ENCODE assay signal across 10 cellular contexts in genomic region chr2:5694016-5694690, GRCh38. TPM values are rescaled to one million over a fixed set of nuclear protein-coding genes. Genes with fewer than 3 reads are reported as not detected.
DNase-seq lines count a peak whose midpoint lies in the region; ATAC-seq and TF ChIP-seq lines count a peak whose summit lies in the region.
"Had no signal": no experiment of that assay in that cellular context is flagged by ENCODE, and none has a peak within 500 bp of the region (broad histone marks: within the 10 kb centered on the region; RNA-seq: fewer than 3 reads in every experiment).

No MANE protein-coding gene starts in this region.

- DNase-seq in COR-L47 (lab: John Stamatoyannopoulos, UW) (peak; percentile 35), mesothelial cell of epicardium (ENCODE audit: low spot score in 2 of 2, unreplicated experiment in 2 of 2) (no peak), activated gamma-delta T cell (lab: John Stamatoyannopoulos, UW) (no peak), nucleus accumbens (lab: John Stamatoyannopoulos, UW) (no peak), NCI-H526 (lab: John Stamatoyannopoulos, UW) (no peak)
- DNase-seq in Jurkat, Clone E6-1 (ENCODE audit: low read depth, low spot score) = peak; percentile 91
- DNase-seq in activated naive CD8-positive, alpha-beta T cell treated with anti-CD3 and anti-CD28 coated beads, Interleukin-2, amount 10 ng/mL, durations not matched to agents 7 days and 5 days = no peak
- DNase-seq: activated T-cell treated with anti-CD3 and anti-CD28 coated beads, Interleukin-2, amount 50 U/mL, for 1 hour had no signal

- H3K9me3 Mint-ChIP-seq in activated naive CD8-positive, alpha-beta T cell treated with anti-CD3 and anti-CD28 coated beads, Interleukin-2, amount 10 ng/mL, durations not matched to agents 7 days and 5 days = peaks cover 1% of the 10 kb centered on the region
- no peaks in the 10 kb centered on the region for H3K9me3 Mint-ChIP-seq in mesothelial cell of epicardium

- TF ChIP-seq CTCF in mesothelial cell of epicardium (IDR thresholded peaks at IDR 0.05; ENCODE audit: unreplicated experiment) = no peak

- POLR2A ChIA-PET in activated naive CD8-positive, alpha-beta T cell treated with anti-CD3 and anti-CD28 coated beads, Interleukin-2, amount 10 ng/mL, durations not matched to agents 7 days and 5 days (lab: Charles Lee) = no interaction called here

- peaks cover 69% of the 10 kb centered on the region for H3K27me3 Mint-ChIP-seq in activated naive CD8-positive, alpha-beta T cell treated with anti-CD3 and anti-CD28 coated beads, Interleukin-2, amount 10 ng/mL, durations not matched to agents 7 days and 5 days
- no peaks in the 10 kb centered on the region for H3K27me3 Mint-ChIP-seq in mesothelial cell of epicardium (ENCODE audit: low read depth)

- H3K4me1 Mint-ChIP-seq in activated naive CD8-positive, alpha-beta T cell treated with anti-CD3 and anti-CD28 coated beads, Interleukin-2, amount 10 ng/mL, durations not matched to agents 7 days and 5 days = peaks cover 12% of the 10 kb centered on the region
- peaks cover 45% of the 10 kb centered on the region for H3K4me1 Mint-ChIP-seq in mesothelial cell of epicardium

- ATAC-seq in activated naive CD8-positive, alpha-beta T cell treated with anti-CD3 and anti-CD28 coated beads, Interleukin-2, amount 10 ng/mL, durations not matched to agents 7 days and 5 days (ENCODE audit: low read depth) = no peak
- ATAC-seq in HG02973 (IDR thresholded peaks at IDR 0.05; ENCODE audit: unreplicated experiment) = no peak

- H3K27ac Mint-ChIP-seq in activated naive CD8-positive, alpha-beta T cell treated with anti-CD3 and anti-CD28 coated beads, Interleukin-2, amount 10 ng/mL, durations not matched to agents 7 days and 5 days = peak overlapping the region; percentile 54
- H3K27ac Mint-ChIP-seq in mesothelial cell of epicardium = peak overlapping the region; percentile 86

- peaks cover 3% of the 10 kb centered on the region for H3K36me3 Mint-ChIP-seq in activated naive CD8-positive, alpha-beta T cell treated with anti-CD3 and anti-CD28 coated beads, Interleukin-2, amount 10 ng/mL, durations not matched to agents 7 days and 5 days
- H3K36me3 Mint-ChIP-seq in mesothelial cell of epicardium = peaks cover 2% of the 10 kb centered on the region

- peak overlapping the region; percentile 64 for H3K4me3 ChIP-seq in Jurkat, Clone E6-1 (ENCODE audit: low read length)

- H3K4me3 Mint-ChIP-seq in activated naive CD8-positive, alpha-beta T cell treated with anti-CD3 and anti-CD28 coated beads, Interleukin-2, amount 10 ng/mL, durations not matched to agents 7 days and 5 days = no peak overlapping the region
- H3K4me3 Mint-ChIP-seq in mesothelial cell of epicardium = peak overlapping the region; percentile 86

RNA-seq across cellular contexts. Expression of gene SOX11, which starts 2.0 kb away (rescaled TPM):
- polyA plus RNA-seq in Jurkat, Clone E6-1 (2012; ENCODE audit: insufficient read depth, insufficient read length) = 2.1 TPM
- not detected for total RNA-seq in activated naive CD8-positive, alpha-beta T cell treated with anti-CD3 and anti-CD28 coated beads, Interleukin-2, amount 10 ng/mL, durations not matched to agents 7 days and 5 days
- 45.0 to 47.0 TPM (median 46.2 TPM) in 3 replicates for total RNA-seq in mesothelial cell of epicardium
- total RNA-seq: pulmonary artery endothelial cell had no signal

Comparison
In these comparisons a context has a peak if more than half of its experiments do, and no peak if none do; other contexts are left out.
1. DNase-seq: peak in COR-L47 (single experiment) and Jurkat, Clone E6-1 (single experiment); none in activated naive CD8-positive, alpha-beta T cell treated with anti-CD3 and anti-CD28 coated beads, Interleukin-2, amount 10 ng/mL, durations not matched to agents 7 days and 5 days (single experiment), mesothelial cell of epicardium (0 of 2), activated gamma-delta T cell (single experiment), nucleus accumbens (0 of 56) and NCI-H526 (0 of 2).
2. RNA of gene SOX11, which starts 2.0 kb away (total RNA-seq): 45.0 to 47.0 TPM in mesothelial cell of epicardium; not detected in activated naive CD8-positive, alpha-beta T cell treated with anti-CD3 and anti-CD28 coated beads, Interleukin-2, amount 10 ng/mL, durations not matched to agents 7 days and 5 days; every median in the first group is over 10 times any median in the second.